25 cellular contexts compared by ENCODE assay signal in the genomic region with DNA sequence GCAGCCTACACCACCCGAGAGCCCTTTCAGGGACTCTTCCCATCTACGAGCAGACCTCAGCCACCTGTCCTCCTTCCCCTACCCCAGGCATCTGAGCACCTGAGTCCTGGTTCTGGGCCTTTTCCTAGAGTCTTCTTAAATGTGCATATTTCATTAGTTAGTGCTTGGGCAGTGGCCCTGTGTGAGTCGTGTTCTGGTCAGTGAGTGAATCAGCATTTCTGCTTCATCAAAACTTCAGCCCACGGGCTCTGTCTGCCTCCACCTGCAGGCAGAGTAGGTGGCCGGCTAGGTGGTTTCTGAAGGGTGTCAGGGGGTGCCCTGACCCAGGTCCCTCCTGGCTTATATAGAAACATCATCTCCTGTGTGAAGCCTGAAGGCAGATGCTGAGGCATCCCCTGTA. TPM values are rescaled to one million over a fixed set of nuclear protein-coding genes. Genes with fewer than 3 reads are reported as not detected.
A peak's percentile ranks its signal among the peaks of the same experiment; 100 is the strongest.
DNase-seq lines count a peak whose midpoint lies in the region; ATAC-seq and TF ChIP-seq lines count a peak whose summit lies in the region.
"Had no signal": no experiment of that assay in that cellular context is flagged by ENCODE, and none has a peak within 500 bp of the region (broad histone marks: within the 10 kb centered on the region; RNA-seq: fewer than 3 reads in every experiment).

No MANE protein-coding gene starts in this region.

- H3K79me2 ChIP-seq in PC-3 (ENCODE audit: low read length) = no peaks in the 10 kb centered on the region

- H4K20me1 ChIP-seq in PC-3 (ENCODE audit: low read length) = no peaks in the 10 kb centered on the region

- H3K9me3 ChIP-seq in PC-3 (ENCODE audit: low read length) = no peaks in the 10 kb centered on the region
- H3K9me3 ChIP-seq: body of pancreas, spleen had no signal

- H3K4me3 Mint-ChIP-seq in activated CD4-positive, alpha-beta T cell treated with anti-CD3 and anti-CD28 coated beads, Interleukin-2, amount 10 ng/mL, durations not matched to agents 7 days and 5 days = no peak overlapping the region
- H3K4me3 Mint-ChIP-seq in activated CD4-positive, alpha-beta T cell treated with anti-CD3 and anti-CD28 coated beads, Interleukin-2, amount 10 ng/mL, durations not matched to agents 24 days and 14 days = no peak overlapping the region
- no peak overlapping the region for H3K4me3 Mint-ChIP-seq in stimulated activated effector memory CD8-positive, alpha-beta T cell treated with anti-CD3 and anti-CD28 coated beads, Interleukin-12 subunit alpha, Interleukin-12 subunit beta, amount 100 ng/mL, for 72 hours
- H3K4me3 Mint-ChIP-seq: activated naive CD8-positive, alpha-beta T cell; activated T-cell treated with anti-CD3 and anti-CD28 coated beads, Interleukin-2, amount 50 U/mL, for 72 hours; CD4-positive, alpha-beta T cell; nephron; T-cell had no signal

- H3K9me2 ChIP-seq in PC-3 (replicated peaks; ENCODE audit: low read length) = no peaks in the 10 kb centered on the region

- H3F3A ChIP-seq in PC-3 (ENCODE audit: low read length, unreplicated experiment) = no peaks in the 10 kb centered on the region

- H3K4me1 Mint-ChIP-seq in activated CD4-positive, alpha-beta T cell treated with anti-CD3 and anti-CD28 coated beads, Interleukin-2, amount 10 ng/mL, durations not matched to agents 7 days and 5 days = no peaks in the 10 kb centered on the region
- no peaks in the 10 kb centered on the region for H3K4me1 Mint-ChIP-seq in activated CD4-positive, alpha-beta T cell treated with anti-CD3 and anti-CD28 coated beads, Interleukin-2, amount 10 ng/mL, durations not matched to agents 24 days and 14 days
- no peaks in the 10 kb centered on the region for H3K4me1 Mint-ChIP-seq in stimulated activated effector memory CD8-positive, alpha-beta T cell treated with anti-CD3 and anti-CD28 coated beads, Interleukin-12 subunit alpha, Interleukin-12 subunit beta, amount 100 ng/mL, for 72 hours

- H3K9ac ChIP-seq in PC-3 (ENCODE audit: low read length) = no peak overlapping the region

- TF ChIP-seq CTCF in PC-3 (conservative IDR thresholded peaks at IDR 0.05; ENCODE audit: low read depth, low read length) = peak; percentile 10; the same call in 1 of the 2 replicates

- H3K4me2 ChIP-seq in PC-3 (ENCODE audit: low read length) = no peak overlapping the region

- POLR2A ChIA-PET in activated CD4-positive, alpha-beta T cell treated with anti-CD3 and anti-CD28 coated beads, Interleukin-2, amount 10 ng/mL, durations not matched to agents 7 days and 5 days (lab: Charles Lee) = no interaction called here
- POLR2A ChIA-PET in PC-3 (lab: Charles Lee; ENCODE audit: unreplicated experiment) = no interaction called here

- peaks cover 17% of the 10 kb centered on the region for H3K4me1 ChIP-seq in PC-3 (ENCODE audit: insufficient read depth, low read length)

- no peak overlapping the region for H2AFZ ChIP-seq in PC-3 (ENCODE audit: low read length)

- no peak overlapping the region for H3K4me3 ChIP-seq in PC-3 (ENCODE audit: low read length)
- H3K4me3 ChIP-seq: body of pancreas, spleen had no signal

- ATAC-seq in PC-3 (peak; percentile 48), HG03342 (IDR thresholded peaks at IDR 0.05; ENCODE audit: unreplicated experiment) (no peak), GM18498 (IDR thresholded peaks at IDR 0.05; ENCODE audit: unreplicated experiment) (no peak)
- ATAC-seq in stimulated activated effector memory CD8-positive, alpha-beta T cell treated with anti-CD3 and anti-CD28 coated beads, Interleukin-12 subunit alpha, Interleukin-12 subunit beta, amount 100 ng/mL, for 72 hours = no peak
- ATAC-seq: activated T-cell treated with anti-CD3 and anti-CD28 coated beads, Interleukin-2, amount 50 U/mL, for 72 hours; body of pancreas; T-cell had no signal

- H3K36me3 Mint-ChIP-seq in activated CD4-positive, alpha-beta T cell treated with anti-CD3 and anti-CD28 coated beads, Interleukin-2, amount 10 ng/mL, durations not matched to agents 7 days and 5 days (ENCODE audit: low read depth) = no peaks in the 10 kb centered on the region
- no peaks in the 10 kb centered on the region for H3K36me3 Mint-ChIP-seq in activated CD4-positive, alpha-beta T cell treated with anti-CD3 and anti-CD28 coated beads, Interleukin-2, amount 10 ng/mL, durations not matched to agents 24 days and 14 days (ENCODE audit: low read depth)
- no peaks in the 10 kb centered on the region for H3K36me3 Mint-ChIP-seq in stimulated activated effector memory CD8-positive, alpha-beta T cell treated with anti-CD3 and anti-CD28 coated beads, Interleukin-12 subunit alpha, Interleukin-12 subunit beta, amount 100 ng/mL, for 72 hours
- H3K36me3 Mint-ChIP-seq: activated naive CD8-positive, alpha-beta T cell; T-cell had no signal

- peak overlapping the region; percentile 14 for H3K27ac Mint-ChIP-seq in activated CD4-positive, alpha-beta T cell treated with anti-CD3 and anti-CD28 coated beads, Interleukin-2, amount 10 ng/mL, durations not matched to agents 7 days and 5 days
- H3K27ac Mint-ChIP-seq in activated CD4-positive, alpha-beta T cell treated with anti-CD3 and anti-CD28 coated beads, Interleukin-2, amount 10 ng/mL, durations not matched to agents 24 days and 14 days = no peak overlapping the region
- H3K27ac Mint-ChIP-seq in stimulated activated effector memory CD8-positive, alpha-beta T cell treated with anti-CD3 and anti-CD28 coated beads, Interleukin-12 subunit alpha, Interleukin-12 subunit beta, amount 100 ng/mL, for 72 hours = peak overlapping the region; percentile 33
- H3K27ac Mint-ChIP-seq: activated naive CD8-positive, alpha-beta T cell; activated T-cell treated with anti-CD3 and anti-CD28 coated beads, Interleukin-2, amount 50 U/mL, for 72 hours; CD4-positive, alpha-beta T cell; T-cell had no signal

- no peak for DNase-seq in activated CD4-positive, alpha-beta T cell treated with anti-CD3 and anti-CD28 coated beads, Interleukin-2, amount 10 ng/mL, durations not matched to agents 7 days and 5 days
- DNase-seq in activated CD4-positive, alpha-beta T cell treated with anti-CD3 and anti-CD28 coated beads, Interleukin-2, amount 10 ng/mL, durations not matched to agents 24 days and 14 days = no peak
- peak; percentile 43 for DNase-seq in PC-3
- peak; percentile 38 for DNase-seq in fibroblast of peridontal ligament (ENCODE audit: extremely low read depth)
- DNase-seq in stimulated activated effector memory CD8-positive, alpha-beta T cell treated with anti-CD3 and anti-CD28 coated beads, Interleukin-12 subunit alpha, Interleukin-12 subunit beta, amount 100 ng/mL, for 72 hours (ENCODE audit: low spot score in 2 of 2) = no peak
- DNase-seq in NCI-H526 (lab: John Stamatoyannopoulos, UW) = no peak
- DNase-seq: activated CD4-positive, CD25-positive, alpha-beta regulatory T cell; activated T-cell treated with anti-CD3 and anti-CD28 coated beads, Interleukin-2, amount 50 U/mL, for 72 hours; body of pancreas; CD4-positive, alpha-beta T cell; DND-41; GOT3; MV-4-11; NCI-H2029 treated with DMSO at 0.1 percent for 48 hours; NCI-H524; SHP77 treated with DMSO at 0.1 percent for 48 hours; spleen; T-cell had no signal

- H3K27me3 ChIP-seq in PC-3 (ENCODE audit: low read length) = no peaks in the 10 kb centered on the region
- H3K27me3 ChIP-seq: body of pancreas, spleen had no signal

- no peak overlapping the region for H3K27ac ChIP-seq in PC-3 (ENCODE audit: low read length)
- H3K27ac ChIP-seq: spleen had no signal

- H3K9me3 Mint-ChIP-seq in activated CD4-positive, alpha-beta T cell treated with anti-CD3 and anti-CD28 coated beads, Interleukin-2, amount 10 ng/mL, durations not matched to agents 7 days and 5 days = no peaks in the 10 kb centered on the region
- H3K9me3 Mint-ChIP-seq in activated CD4-positive, alpha-beta T cell treated with anti-CD3 and anti-CD28 coated beads, Interleukin-2, amount 10 ng/mL, durations not matched to agents 24 days and 14 days = no peaks in the 10 kb centered on the region
- H3K9me3 Mint-ChIP-seq in stimulated activated effector memory CD8-positive, alpha-beta T cell treated with anti-CD3 and anti-CD28 coated beads, Interleukin-12 subunit alpha, Interleukin-12 subunit beta, amount 100 ng/mL, for 72 hours = no peaks in the 10 kb centered on the region
- H3K9me3 Mint-ChIP-seq: activated T-cell treated with anti-CD3 and anti-CD28 coated beads, Interleukin-2, amount 50 U/mL, for 72 hours; CD4-positive, alpha-beta T cell; nephron; T-cell had no signal

- intact Hi-C loops in activated CD4-positive, alpha-beta T cell treated with anti-CD3 and anti-CD28 coated beads, Interleukin-2, amount 10 ng/mL, durations not matched to agents 24 days and 14 days (cut with micrococcal nuclease) = no loop called here
- intact Hi-C loops in PC-3 (cut with micrococcal nuclease) = no loop called here

- CTCF ChIA-PET in activated CD4-positive, alpha-beta T cell treated with anti-CD3 and anti-CD28 coated beads, Interleukin-2, amount 10 ng/mL, durations not matched to agents 7 days and 5 days (lab: Charles Lee) = no interaction called here
- CTCF ChIA-PET in PC-3 (lab: Charles Lee) = no interaction called here

- BruUV-seq in PC-3 (replicated peaks; lab: Mats Ljungman, UMichigan) = no TSS peak

- no peaks in the 10 kb centered on the region for H3K36me3 ChIP-seq in PC-3 (ENCODE audit: low read depth, low read length)

- no peaks in the 10 kb centered on the region for H3K27me3 Mint-ChIP-seq in activated CD4-positive, alpha-beta T cell treated with anti-CD3 and anti-CD28 coated beads, Interleukin-2, amount 10 ng/mL, durations not matched to agents 7 days and 5 days
- H3K27me3 Mint-ChIP-seq in activated CD4-positive, alpha-beta T cell treated with anti-CD3 and anti-CD28 coated beads, Interleukin-2, amount 10 ng/mL, durations not matched to agents 24 days and 14 days = no peaks in the 10 kb centered on the region
- H3K27me3 Mint-ChIP-seq: activated naive CD8-positive, alpha-beta T cell; CD4-positive, alpha-beta T cell; T-cell had no signal

RNA-seq across cellular contexts. Expression of gene IP6K3, which starts 13.9 kb away (rescaled TPM):
- total RNA-seq in activated CD4-positive, alpha-beta T cell treated with anti-CD3 and anti-CD28 coated beads, Interleukin-2, amount 10 ng/mL, durations not matched to agents 7 days and 5 days = not detected
- not detected in 2 replicates for total RNA-seq in activated CD4-positive, alpha-beta T cell treated with anti-CD3 and anti-CD28 coated beads, Interleukin-2, amount 10 ng/mL, durations not matched to agents 24 days and 14 days
- total RNA-seq in PC-3 (2014; rRNA removed) = not detected in 2 replicates
- total RNA-seq: A673; activated T-cell treated with anti-CD3 and anti-CD28 coated beads, Interleukin-2, amount 50 U/mL, for 72 hours; body of pancreas; CD4-positive, alpha-beta T cell; pulmonary artery endothelial cell; T-cell; temporal lobe had no signal

RNA-seq across cellular contexts. Expression of gene UQCC2, which starts 21.3 kb away (rescaled TPM):
- total RNA-seq in activated CD4-positive, alpha-beta T cell treated with anti-CD3 and anti-CD28 coated beads, Interleukin-2, amount 10 ng/mL, durations not matched to agents 7 days and 5 days = 10 to 100 TPM; 77.6 to 80.0 TPM
- total RNA-seq in activated CD4-positive, alpha-beta T cell treated with anti-CD3 and anti-CD28 coated beads, Interleukin-2, amount 10 ng/mL, durations not matched to agents 24 days and 14 days = 131 and 137 TPM in 2 replicates
- total RNA-seq in PC-3 (2014; rRNA removed) = 70.0 and 107 TPM in 2 replicates

RNA-seq across cellular contexts. Expression of gene LEMD2, which starts 56.1 kb away (rescaled TPM):
- total RNA-seq in activated CD4-positive, alpha-beta T cell treated with anti-CD3 and anti-CD28 coated beads, Interleukin-2, amount 10 ng/mL, durations not matched to agents 7 days and 5 days = 10 to 100 TPM; 73.1 to 74.1 TPM
- total RNA-seq in activated CD4-positive, alpha-beta T cell treated with anti-CD3 and anti-CD28 coated beads, Interleukin-2, amount 10 ng/mL, durations not matched to agents 24 days and 14 days = 64.3 and 66.4 TPM in 2 replicates
- total RNA-seq in PC-3 (2014; rRNA removed) = 54.5 and 83.6 TPM in 2 replicates

Comparison
In these comparisons a context has a peak if more than half of its experiments do, and no peak if none do; other contexts are left out.
1. DNase-seq: peak in PC-3 (single experiment) and fibroblast of peridontal ligament (single experiment); none in activated CD4-positive, alpha-beta T cell treated with anti-CD3 and anti-CD28 coated beads, Interleukin-2, amount 10 ng/mL, durations not matched to agents 7 days and 5 days (single experiment), activated CD4-positive, alpha-beta T cell treated with anti-CD3 and anti-CD28 coated beads, Interleukin-2, amount 10 ng/mL, durations not matched to agents 24 days and 14 days (single experiment), stimulated activated effector memory CD8-positive, alpha-beta T cell treated with anti-CD3 and anti-CD28 coated beads, Interleukin-12 subunit alpha, Interleukin-12 subunit beta, amount 100 ng/mL, for 72 hours (0 of 2) and NCI-H526 (0 of 2).